13 cellular contexts compared by ENCODE assay signal in genomic region chr15:80179025-80179759, GRCh38. TPM values are rescaled to one million over a fixed set of nuclear protein-coding genes. Genes with fewer than 3 reads are reported as not detected.
DNase-seq lines count a peak whose midpoint lies in the region; ATAC-seq, FAIRE-seq and TF ChIP-seq lines count a peak whose summit lies in the region.
"Had no signal": no experiment of that assay in that cellular context is flagged by ENCODE, and none has a peak within 500 bp of the region (broad histone marks: within the 10 kb centered on the region; RNA-seq: fewer than 3 reads in every experiment).

No MANE protein-coding gene starts in this region.

- no peak for TF ChIP-seq CTCF in cardiac fibroblast (IDR thresholded peaks at IDR 0.05; ENCODE audit: low read depth, low read length)
- TF ChIP-seq CTCF in mucosa of descending colon (IDR thresholded peaks at IDR 0.05), result no peak

- no peaks in the 10 kb centered on the region for H3K4me1 ChIP-seq in mucosa of descending colon (ENCODE audit: low read depth)

- H3K4me3 ChIP-seq in cardiac fibroblast (replicated peaks in 1 of 2; ENCODE audit: low read depth in 2 of 2, low read length in 2 of 2), result no peak overlapping the region
- H3K4me3 ChIP-seq in mucosa of descending colon, result no peak overlapping the region
- H3K4me3 ChIP-seq: right lobe of liver had no signal

- H3K9me3 ChIP-seq in mucosa of descending colon, result no peaks in the 10 kb centered on the region
- H3K9me3 ChIP-seq: right lobe of liver had no signal

- DNase-seq in AG08396 (ENCODE audit: low spot score) (peak; percentile 81), HTR-8/SVneo (ENCODE audit: insufficient read length, low spot score) (peak; percentile 42), cardiac fibroblast (ENCODE audit: low read depth in 2 of 2) (peak; percentile 73 to 95), mucosa of descending colon (no peak), RPMI8226 (no peak), Right ventricle myocardium inferior (ENCODE audit: missing footprints) (no peak)
- no peak for DNase-seq in central memory CD4-positive, alpha-beta T cell
- DNase-seq: activated CD4-positive, alpha-beta T cell treated with anti-CD3 and anti-CD28 coated beads, Interleukin-2, amount 50 U/mL, for 1 hour; caudate nucleus; DMS 273 treated with DMSO at 0.1 percent for 48 hours; right lobe of liver; stimulated activated naive CD8-positive, alpha-beta T cell treated with anti-CD3 and anti-CD28 coated beads, Interleukin-15, Interleukin-2, amounts not matched to agents 100 U/mL and 50 U/mL, for 24 hours had no signal

- H3K36me3 ChIP-seq in mucosa of descending colon (ENCODE audit: low read depth), result no peaks in the 10 kb centered on the region

- ATAC-seq in mucosa of descending colon (peak; percentile 37), HG03521 (IDR thresholded peaks at IDR 0.05; ENCODE audit: unreplicated experiment) (no peak), Right ventricle myocardium inferior (no peak)
- ATAC-seq: right lobe of liver; stimulated activated naive CD8-positive, alpha-beta T cell treated with anti-CD3 and anti-CD28 coated beads, Interleukin-15, Interleukin-2, amounts not matched to agents 100 U/mL and 50 U/mL, for 24 hours had no signal

- intact Hi-C loops in mucosa of descending colon (cut with DNase I, micrococcal nuclease), result no loop called here
- intact Hi-C loops in Right ventricle myocardium inferior (cut with DNase I), result no loop called here

- no peak for FAIRE-seq in HTR-8/SVneo (lab: Jason Lieb, UNC)

RNA-seq across cellular contexts. Expression of gene FAH, which starts 26.4 kb away (rescaled TPM):
- total RNA-seq in mucosa of descending colon, result 10 to 100 TPM; 19.1 to 21.9 (median 20.0) TPM
- total RNA-seq in Right ventricle myocardium inferior, result 25.5 TPM

Comparison
In these comparisons a context has a peak if more than half of its experiments do, and no peak if none do; other contexts are left out.
1. DNase-seq: peak in AG08396 (single experiment), HTR-8/SVneo (single experiment) and cardiac fibroblast (2 of 2); none in mucosa of descending colon (0 of 3), RPMI8226 (single experiment), central memory CD4-positive, alpha-beta T cell (single experiment) and Right ventricle myocardium inferior (single experiment).